ENCODE assay signal across 8 cellular contexts in the genomic region with DNA sequence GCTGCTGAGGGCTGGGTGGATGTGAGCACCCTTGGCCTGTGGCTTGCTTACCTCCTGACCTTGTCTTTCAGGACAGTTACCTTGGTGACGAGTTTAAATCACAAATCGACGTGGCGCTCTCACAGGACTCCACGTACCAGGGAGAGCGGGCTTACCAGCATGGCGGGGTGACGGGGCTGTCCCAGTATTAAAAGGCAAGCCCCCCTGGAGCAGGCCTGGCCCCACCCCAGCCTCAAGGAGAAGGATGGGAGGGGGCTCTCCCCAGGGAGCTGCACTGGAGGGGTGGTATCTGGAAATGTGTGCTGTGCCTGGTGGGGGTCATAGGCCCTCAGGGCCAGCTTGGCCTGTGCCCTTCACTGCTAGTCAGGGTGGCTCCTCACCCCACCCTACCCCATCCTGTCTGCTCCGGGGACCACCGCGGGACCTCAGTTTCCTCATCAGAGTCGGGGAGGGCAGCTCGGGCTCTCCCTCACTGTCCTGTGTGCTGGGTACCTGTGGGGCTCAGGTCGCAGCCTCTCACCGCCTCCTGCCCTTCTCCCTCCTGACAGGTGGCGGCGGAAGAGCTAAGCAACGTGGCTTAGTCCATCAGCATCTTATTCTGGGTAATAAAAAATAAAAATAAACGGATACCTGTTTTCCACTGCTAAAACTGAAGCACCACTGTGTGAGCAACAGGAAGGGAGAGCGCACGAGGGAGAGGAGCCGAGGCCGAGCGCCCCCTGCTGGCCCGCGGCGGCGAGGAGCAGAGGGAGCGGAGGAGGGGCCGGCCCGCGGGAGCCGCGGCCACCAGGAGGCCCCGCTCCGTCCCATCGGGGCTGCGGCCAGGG. TPM values are rescaled to one million over a fixed set of nuclear protein-coding genes. Genes with fewer than 3 reads are reported as not detected.
DNase-seq lines count a peak whose midpoint lies in the region; ATAC-seq and TF ChIP-seq lines count a peak whose summit lies in the region.

No MANE protein-coding gene starts in this region.

- CTCF ChIA-PET in Calu3 (lab: Charles Lee) (interaction anchor here (0.5 kb wide), 1 partner anchor 37 kb away, joined by 4 read pairs; no protein-coding TSS in a partner anchor), MCF 10A (lab: Yijun Ruan, JAX) (interaction anchor here (0.5 to 2.9 kb wide), 24 partner anchors 9 to 583 kb away, joined by 3 to 22 read pairs (median 4); no protein-coding TSS in a partner anchor)

- H3K9ac ChIP-seq in HUES48 (ENCODE audit: low read depth, low read length) = no peak overlapping the region

- H3K36me3 Mint-ChIP-seq in Calu3 (ENCODE audit: insufficient read depth, unreplicated experiment) (peaks cover 43% of the 10 kb centered on the region), MCF 10A (ENCODE audit: insufficient read depth, unreplicated experiment) (peaks cover 86% of the 10 kb centered on the region)

- DNase-seq in Calu3 (peak; percentile 43), MCF 10A (ENCODE audit: unreplicated experiment) (peak; percentile 70), islet precursor cell (peak; percentile 81)
- DNase-seq in stimulated activated CD4-positive, alpha-beta T cell treated with anti-CD3 and anti-CD28 coated beads, Interleukin-1b, Interleukin-23, amount 100 ng/mL, for 24 hours (ENCODE audit: low read depth in 4 of 4, low spot score in 1 of 4) = peak; percentile 37 to 51 (median 42)

- no peak overlapping the region for H3K27ac Mint-ChIP-seq in Calu3 (ENCODE audit: unreplicated experiment)
- H3K27ac Mint-ChIP-seq in MCF 10A (ENCODE audit: low read depth, unreplicated experiment) = no peak overlapping the region

- H3K36me3 ChIP-seq in HUES48 (ENCODE audit: control insufficient read depth, insufficient read depth, low read length) = peaks cover 68% of the 10 kb centered on the region

- no peak overlapping the region for H3K4me3 ChIP-seq in HUES48 (ENCODE audit: low read depth, low read length)

- H3K4me1 Mint-ChIP-seq in Calu3 (ENCODE audit: low read depth, unreplicated experiment) = no peaks in the 10 kb centered on the region
- H3K4me1 Mint-ChIP-seq in MCF 10A (ENCODE audit: insufficient read depth, unreplicated experiment) = no peaks in the 10 kb centered on the region

- H3K27me3 ChIP-seq in HUES48 (ENCODE audit: control insufficient read depth, insufficient read depth, low read length) = no peaks in the 10 kb centered on the region; the same call in 1 of the 2 replicates

- H3K27ac ChIP-seq in HUES48 (ENCODE audit: low read depth, low read length) = peak overlapping the region; percentile 25
- H3K27ac ChIP-seq in VCaP = peak overlapping the region; percentile 34

- no peak for ATAC-seq in GM18861 (IDR thresholded peaks at IDR 0.05; ENCODE audit: unreplicated experiment)
- ATAC-seq in GM19351 (IDR thresholded peaks at IDR 0.05; ENCODE audit: unreplicated experiment) = no peak

- no peaks in the 10 kb centered on the region for H3K9me3 ChIP-seq in HUES48 (ENCODE audit: control insufficient read depth, insufficient read depth, low read length)

- no peaks in the 10 kb centered on the region for H3K4me1 ChIP-seq in HUES48 (ENCODE audit: control insufficient read depth, insufficient read depth, low read length)

- H3K9me3 Mint-ChIP-seq in Calu3 (ENCODE audit: low read depth, unreplicated experiment) (no peaks in the 10 kb centered on the region), MCF 10A (ENCODE audit: unreplicated experiment) (no peaks in the 10 kb centered on the region)

- no peak overlapping the region for H3K4me3 Mint-ChIP-seq in Calu3 (ENCODE audit: low read depth, unreplicated experiment)
- H3K4me3 Mint-ChIP-seq in MCF 10A (ENCODE audit: unreplicated experiment) = no peak overlapping the region

- TF ChIP-seq CTCF in Calu3 (IDR thresholded peaks at IDR 0.05; ENCODE audit: unreplicated experiment) (peak; percentile 84), VCaP (conservative IDR thresholded peaks at IDR 0.05) (peak; percentile 99), MCF 10A (IDR thresholded peaks at IDR 0.05; ENCODE audit: unreplicated experiment) (peak; percentile 97)

- H3K27me3 Mint-ChIP-seq in Calu3 (ENCODE audit: unreplicated experiment) (no peaks in the 10 kb centered on the region), MCF 10A (ENCODE audit: insufficient read depth, unreplicated experiment) (no peaks in the 10 kb centered on the region)

- POLR2A ChIA-PET in MCF 10A (lab: Yijun Ruan, JAX) = interaction anchor here (0.7 kb wide), 1 partner anchor 79 kb away, joined by 3 read pairs; no protein-coding TSS in a partner anchor

- intact Hi-C loops in Calu3 (cut with micrococcal nuclease; ENCODE audit: unreplicated experiment) = no loop called here
- intact Hi-C loops in MCF 10A (cut with micrococcal nuclease) = no loop called here

- BruUV-seq in Calu3 (replicated peaks; lab: Mats Ljungman, UMichigan) (no TSS peak), MCF 10A (replicated peaks; lab: Mats Ljungman, UMichigan) (no TSS peak)

RNA-seq across cellular contexts. Expression of gene CERS1, which starts 29.8 kb away (rescaled TPM):
- 3.6 and 4.4 TPM in 2 replicates for total RNA-seq in Calu3 (2022)
- not detected in 2 replicates for total RNA-seq in MCF 10A (2022)

RNA-seq across cellular contexts. Expression of gene UPF1, which starts 34.4 kb away (rescaled TPM):
- total RNA-seq in Calu3 (2022) (57.1 and 62.0 TPM in 2 replicates), MCF 10A (2022) (79.8 and 85.0 TPM in 2 replicates)

RNA-seq across cellular contexts. Expression of gene COPE, which starts 53.0 kb away (rescaled TPM):
- total RNA-seq in Calu3 (2022) (137 and 143 TPM in 2 replicates), MCF 10A (2022) (310 and 456 TPM in 2 replicates)

RNA-seq across cellular contexts. Expression of gene DDX49, which starts 53.3 kb away (rescaled TPM):
- total RNA-seq in Calu3 (2022) (34.4 and 37.3 TPM in 2 replicates), MCF 10A (2022) (87.7 and 98.8 TPM in 2 replicates)
